In genomic region chr3:120506828-120507774, GRCh38 we compare ENCODE assay signal across 1 cellular context.
TF ChIP-seq lines count a peak whose summit lies in the region.

No MANE protein-coding gene starts in this region.

TF ChIP-seq in K562, 482 proteins besides CTCF, POLR2A, EP300 and RAD21 (continued from another document):
- TF ChIP-seq ZNF318 (IDR thresholded peaks at IDR 0.05; ENCODE audit: borderline replicate concordance in 1 of 2, low read depth in 1 of 2) = no peak
